9 cellular contexts compared by ENCODE assay signal in genomic region chr12:82688619-82689018, GRCh38. TPM values are rescaled to one million over a fixed set of nuclear protein-coding genes. Genes with fewer than 3 reads are reported as not detected.
A peak's percentile ranks its signal among the peaks of the same experiment; 100 is the strongest.
DNase-seq lines count a peak whose midpoint lies in the region; ATAC-seq, FAIRE-seq and TF ChIP-seq lines count a peak whose summit lies in the region.
"Had no signal": no experiment of that assay in that cellular context is flagged by ENCODE, and none has a peak within 500 bp of the region (broad histone marks: within the 10 kb centered on the region; RNA-seq: fewer than 3 reads in every experiment).

No MANE protein-coding gene starts in this region.

- H3K4me1 Mint-ChIP-seq in activated T-helper 1 cell treated with anti-CD3 and anti-CD28 coated beads, Interleukin-12 subunit alpha, Interleukin-12 subunit beta, Interleukin-2, Interleukin-4 antibody, amounts not matched to agents 30 ng/mL and 10 ng/mL and 1 ng/mL, durations not matched to agents 14 hours and 24 hours and 36 hours (ENCODE audit: low read depth), result peaks cover 40% of the 10 kb centered on the region

- TF ChIP-seq POLR2A in A549 (IDR thresholded peaks at IDR 0.05; ENCODE audit: low read length), result no peak

- no peak overlapping the region for H3K27ac ChIP-seq in A549

- no peaks in the 10 kb centered on the region for H3K9me3 Mint-ChIP-seq in activated T-helper 1 cell treated with anti-CD3 and anti-CD28 coated beads, Interleukin-12 subunit alpha, Interleukin-12 subunit beta, Interleukin-2, Interleukin-4 antibody, amounts not matched to agents 30 ng/mL and 10 ng/mL and 1 ng/mL, durations not matched to agents 14 hours and 24 hours and 36 hours

- H3K4me1 ChIP-seq in A549, result peaks cover 5% of the 10 kb centered on the region; the same call in 2 of the 3 replicates

- no peaks in the 10 kb centered on the region for H3K9me3 ChIP-seq in A549

- peak overlapping the region; percentile 92 for H3K4me3 Mint-ChIP-seq in activated T-helper 1 cell treated with anti-CD3 and anti-CD28 coated beads, Interleukin-12 subunit alpha, Interleukin-12 subunit beta, Interleukin-2, Interleukin-4 antibody, amounts not matched to agents 30 ng/mL and 10 ng/mL and 1 ng/mL, durations not matched to agents 14 hours and 24 hours and 36 hours

- POLR2A ChIA-PET in A549 (lab: Yijun Ruan, JAX) (no interaction called here), GM10248 (lab: Yijun Ruan, JAX) (no interaction called here)

- intact Hi-C loops in activated T-helper 1 cell treated with anti-CD3 and anti-CD28 coated beads, Interleukin-12 subunit alpha, Interleukin-12 subunit beta, Interleukin-2, Interleukin-4 antibody, amounts not matched to agents 30 ng/mL and 10 ng/mL and 1 ng/mL, durations not matched to agents 14 hours and 24 hours and 36 hours (cut with micrococcal nuclease), result loop anchor here (5.0 to 10.0 kb wide), 3 partner anchors 119 to 316 kb away; no protein-coding TSS in a partner anchor

- WGBS in A549 (ENCODE audit: missing lambda C conversion rate), result 90% methylated on average over 7 of the region's 7 CpGs

- peaks cover 10% of the 10 kb centered on the region for H3K36me3 Mint-ChIP-seq in activated T-helper 1 cell treated with anti-CD3 and anti-CD28 coated beads, Interleukin-12 subunit alpha, Interleukin-12 subunit beta, Interleukin-2, Interleukin-4 antibody, amounts not matched to agents 30 ng/mL and 10 ng/mL and 1 ng/mL, durations not matched to agents 14 hours and 24 hours and 36 hours (ENCODE audit: low read depth)

- TF ChIP-seq EP300 in A549 (IDR thresholded peaks at IDR 0.05), result no peak

- H3K27me3 Mint-ChIP-seq in activated T-helper 1 cell treated with anti-CD3 and anti-CD28 coated beads, Interleukin-12 subunit alpha, Interleukin-12 subunit beta, Interleukin-2, Interleukin-4 antibody, amounts not matched to agents 30 ng/mL and 10 ng/mL and 1 ng/mL, durations not matched to agents 14 hours and 24 hours and 36 hours (ENCODE audit: insufficient read depth), result peaks cover 1% of the 10 kb centered on the region

- CTCF ChIA-PET in A549 (lab: Yijun Ruan, JAX) (no interaction called here), GM10248 (lab: Yijun Ruan, JAX) (interaction anchor here (1.1 kb wide), 1 partner anchor 17 kb away, joined by 3 read pairs; no protein-coding TSS in a partner anchor)

- ATAC-seq in A549 (no peak), GM21528 (IDR thresholded peaks at IDR 0.05; ENCODE audit: low FRiP score, unreplicated experiment) (no peak), GM18867 (IDR thresholded peaks at IDR 0.05; ENCODE audit: unreplicated experiment) (no peak)

- no peak for TF ChIP-seq CTCF in A549 (IDR thresholded peaks at IDR 0.05)
- no peak for TF ChIP-seq CTCF in GM12875 (IDR thresholded peaks at IDR 0.05; ENCODE audit: borderline replicate concordance, insufficient read depth, low read depth, low read length)
- no peak for TF ChIP-seq CTCF in GM10248 (IDR thresholded peaks at IDR 0.05; ENCODE audit: control extremely low read depth, extremely low read depth, low read depth, missing control alignments)

- no peak for FAIRE-seq in A549 (lab: Jason Lieb, UNC)
- FAIRE-seq: G401.6 had no signal

- H3K4me2 ChIP-seq in A549, result peak overlapping the region; percentile 85; the same call in 2 of the 3 replicates

- no peak overlapping the region for H3K4me3 ChIP-seq in A549
- H3K4me3 ChIP-seq in GM12875 (ENCODE audit: low read depth, low read length), result peak overlapping the region; percentile 97

- H3K27ac Mint-ChIP-seq in activated T-helper 1 cell treated with anti-CD3 and anti-CD28 coated beads, Interleukin-12 subunit alpha, Interleukin-12 subunit beta, Interleukin-2, Interleukin-4 antibody, amounts not matched to agents 30 ng/mL and 10 ng/mL and 1 ng/mL, durations not matched to agents 14 hours and 24 hours and 36 hours, result no peak overlapping the region

- DNase-seq in A549 (ENCODE audit: low read depth in 1 of 2, low spot score in 1 of 2), result no peak
- no peak for DNase-seq in activated T-helper 1 cell treated with anti-CD3 and anti-CD28 coated beads, Interleukin-12 subunit alpha, Interleukin-12 subunit beta, Interleukin-2, Interleukin-4 antibody, amounts not matched to agents 30 ng/mL and 10 ng/mL and 1 ng/mL, durations not matched to agents 14 hours and 24 hours and 36 hours (ENCODE audit: low spot score)
- DNase-seq in medulla oblongata (ENCODE audit: extremely low spot score), result peak; percentile 57
- DNase-seq in HUDEP-2 (lab: John Stamatoyannopoulos, UW; ENCODE audit: unreplicated experiment in 76 of 76), result no peak
- DNase-seq in GM10248 (ENCODE audit: extremely low spot score), result no peak

- no peak for TF ChIP-seq RAD21 in A549 (conservative IDR thresholded peaks at IDR 0.05 in 1 of 2, IDR thresholded peaks at IDR 0.05 in 1 of 2)

TF ChIP-seq in A549, 52 proteins besides CTCF, POLR2A, EP300 and RAD21:
- no peak for TF ChIP-seq CBX2 (IDR thresholded peaks at IDR 0.05; ENCODE audit: borderline replicate concordance, low read depth)
TF ChIP-seq in A549: peak in this region for 0.

RNA-seq across cellular contexts. Expression of gene TMTC2, which starts 1.9 kb away (rescaled TPM):
- polyA plus RNA-seq in A549 (2011; rRNA removed) (5.3 and 6.7 TPM in 2 replicates), A549 (2017; fragmentation: RNase III; extraction: RNeasy Plus Mini Kit Qiagen cat#74134 plus additional on column Dnase treatment) (1.4 to 1.8 TPM (median 1.8 TPM) in 3 replicates)
- 0.69 and 0.70 TPM in 2 replicates for polyA plus RNA-seq in A549 (2012; cell fraction: cytosol; rRNA removed)
- 1.2 and 1.8 TPM in 2 replicates for polyA plus RNA-seq in A549 (2012; cell fraction: nucleus; rRNA removed)
- polyA minus RNA-seq in A549 (2011; rRNA and poly(A)+ RNA removed), result 9.3 and 13.3 TPM in 2 replicates
- 2.6 and 3.0 TPM in 2 replicates for total RNA-seq in activated T-helper 1 cell treated with anti-CD3 and anti-CD28 coated beads, Interleukin-12 subunit alpha, Interleukin-12 subunit beta, Interleukin-2, Interleukin-4 antibody, amounts not matched to agents 30 ng/mL and 10 ng/mL and 1 ng/mL, durations not matched to agents 14 hours and 24 hours and 36 hours
